20 cellular contexts compared by ENCODE assay signal in the genomic region with DNA sequence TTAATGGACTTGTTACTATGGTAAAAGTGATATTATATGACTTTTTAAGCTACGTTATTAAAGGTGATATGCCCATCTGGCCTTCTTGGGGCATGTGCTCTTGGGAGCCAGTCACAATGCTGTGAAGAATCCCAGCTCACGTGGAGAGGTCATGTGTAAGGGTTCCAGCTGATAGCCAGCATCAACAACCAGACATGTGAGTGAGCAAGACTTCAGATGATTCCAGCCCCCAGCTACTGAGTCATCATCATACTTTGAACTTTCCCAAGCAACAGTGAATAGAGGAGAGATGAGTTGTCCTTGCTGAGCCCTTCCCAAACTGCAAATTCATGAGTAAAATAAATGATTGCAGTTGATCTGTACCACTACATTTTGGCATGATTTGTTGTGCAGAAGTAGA.
A peak's percentile ranks its signal among the peaks of the same experiment; 100 is the strongest.
DNase-seq lines count a peak whose midpoint lies in the region; ATAC-seq and TF ChIP-seq lines count a peak whose summit lies in the region.
"Had no signal": no experiment of that assay in that cellular context is flagged by ENCODE, and none has a peak within 500 bp of the region (broad histone marks: within the 10 kb centered on the region; RNA-seq: fewer than 3 reads in every experiment).

No MANE protein-coding gene starts in this region.

- no peaks in the 10 kb centered on the region for H3K4me1 ChIP-seq in breast epithelium
- H3K4me1 ChIP-seq: parathyroid adenoma, tibial artery had no signal

- H3K4me3 Mint-ChIP-seq in MCF 10A (ENCODE audit: unreplicated experiment), result no peak overlapping the region
- H3K4me3 Mint-ChIP-seq: activated CD4-positive, alpha-beta memory T cell treated with anti-CD3 and anti-CD28 coated beads for 36 hours; activated T-cell treated with anti-CD3 and anti-CD28 coated beads, Interleukin-2, amount 50 U/mL, for 4 hours; CD8-positive, alpha-beta T cell; stimulated activated effector memory CD8-positive, alpha-beta T cell treated with anti-CD3 and anti-CD28 coated beads, Interleukin-12 subunit alpha, Interleukin-12 subunit beta, amount 100 ng/mL, for 72 hours had no signal

- peaks cover 11% of the 10 kb centered on the region for H3K9me3 Mint-ChIP-seq in MCF 10A (ENCODE audit: unreplicated experiment)
- H3K9me3 Mint-ChIP-seq: activated CD4-positive, alpha-beta memory T cell treated with anti-CD3 and anti-CD28 coated beads for 36 hours; activated T-cell treated with anti-CD3 and anti-CD28 coated beads, Interleukin-2, amount 50 U/mL, for 4 hours; CD8-positive, alpha-beta T cell had no signal

- H3K27me3 ChIP-seq in breast epithelium, result peaks cover 0 to 7% of the 10 kb centered on the region in 2 donors
- H3K27me3 ChIP-seq: tibial artery had no signal

- CTCF ChIA-PET in MCF 10A (lab: Yijun Ruan, JAX), result interaction anchor here (0.7 kb wide), 1 partner anchor 9 kb away, joined by 3 read pairs; no protein-coding TSS in a partner anchor

- no peak overlapping the region for H3K27ac ChIP-seq in breast epithelium
- H3K27ac ChIP-seq: parathyroid adenoma, PC-9, tibial artery had no signal

- no peak for TF ChIP-seq POLR2A in breast epithelium (IDR thresholded peaks at IDR 0.05)

- peaks cover 15% of the 10 kb centered on the region for H3K4me1 Mint-ChIP-seq in MCF 10A (ENCODE audit: insufficient read depth, unreplicated experiment)
- H3K4me1 Mint-ChIP-seq: stimulated activated effector memory CD8-positive, alpha-beta T cell treated with anti-CD3 and anti-CD28 coated beads, Interleukin-12 subunit alpha, Interleukin-12 subunit beta, amount 100 ng/mL, for 72 hours had no signal

- H3K36me3 Mint-ChIP-seq in MCF 10A (ENCODE audit: insufficient read depth, unreplicated experiment), result no peaks in the 10 kb centered on the region
- H3K36me3 Mint-ChIP-seq: activated CD4-positive, alpha-beta memory T cell treated with anti-CD3 and anti-CD28 coated beads for 36 hours; CD8-positive, alpha-beta T cell; stimulated activated effector memory CD8-positive, alpha-beta T cell treated with anti-CD3 and anti-CD28 coated beads, Interleukin-12 subunit alpha, Interleukin-12 subunit beta, amount 100 ng/mL, for 72 hours had no signal

- H3K36me3 ChIP-seq in breast epithelium, result no peaks in the 10 kb centered on the region
- H3K36me3 ChIP-seq: tibial artery had no signal

- POLR2A ChIA-PET in MCF 10A (lab: Yijun Ruan, JAX), result no interaction called here

- TF ChIP-seq CTCF in MCF 10A (IDR thresholded peaks at IDR 0.05; ENCODE audit: unreplicated experiment), result no peak
- TF ChIP-seq CTCF in breast epithelium (IDR thresholded peaks at IDR 0.05), result no peak
- no peak for TF ChIP-seq CTCF in fibroblast of mammary gland (conservative IDR thresholded peaks at IDR 0.05; ENCODE audit: control insufficient read depth, insufficient read depth, low read depth, low read length)

- DNase-seq in MCF 10A (ENCODE audit: unreplicated experiment) (peak; percentile 35), breast epithelium (ENCODE audit: low spot score in 2 of 2) (no peak), RPMI7951 (ENCODE audit: low read depth) (peak; percentile 51), fibroblast of mammary gland (ENCODE audit: low read depth) (peak; percentile 84), activated gamma-delta T cell treated with Interleukin-2 at 50 U/mL for 16 hours (no peak), GM19240 (ENCODE audit: insufficient read length, low spot score) (no peak)
- no peak for DNase-seq in stimulated activated CD4-positive, alpha-beta T cell treated with anti-CD3 and anti-CD28 coated beads, Interleukin-12 subunit alpha, Interleukin-12 subunit beta, amount 100 ng/mL, for 4 hours
- DNase-seq: activated CD4-positive, alpha-beta memory T cell treated with anti-CD3 and anti-CD28 coated beads for 36 hours; activated T-cell treated with anti-CD3 and anti-CD28 coated beads, Interleukin-2, amount 50 U/mL, for 4 hours; caudate nucleus; CD8-positive, alpha-beta T cell; effector CD4-positive, alpha-beta T cell; NCI-H187 treated with DMSO at 0.1 percent for 48 hours; NCI-H524; small intestine; tibial artery had no signal

- no peak overlapping the region for H3K4me3 ChIP-seq in breast epithelium
- no peak overlapping the region for H3K4me3 ChIP-seq in fibroblast of mammary gland (ENCODE audit: control insufficient read depth, low read depth, low read length)
- H3K4me3 ChIP-seq: PC-9, tibial artery had no signal

- intact Hi-C loops in MCF 10A (cut with micrococcal nuclease), result no loop called here
- intact Hi-C loops in breast epithelium (cut with DNase I; ENCODE audit: low total_unique reads), result no loop called here

- no peak for ATAC-seq in HG02840 (IDR thresholded peaks at IDR 0.05; ENCODE audit: low FRiP score, unreplicated experiment)
- ATAC-seq: activated T-cell treated with anti-CD3 and anti-CD28 coated beads, Interleukin-2, amount 50 U/mL, for 4 hours; CD8-positive, alpha-beta T cell; stimulated activated effector memory CD8-positive, alpha-beta T cell treated with anti-CD3 and anti-CD28 coated beads, Interleukin-12 subunit alpha, Interleukin-12 subunit beta, amount 100 ng/mL, for 72 hours had no signal

- H3K27ac Mint-ChIP-seq in MCF 10A (ENCODE audit: low read depth, unreplicated experiment), result no peak overlapping the region
- H3K27ac Mint-ChIP-seq: activated CD4-positive, alpha-beta memory T cell treated with anti-CD3 and anti-CD28 coated beads for 36 hours; CD8-positive, alpha-beta T cell; stimulated activated effector memory CD8-positive, alpha-beta T cell treated with anti-CD3 and anti-CD28 coated beads, Interleukin-12 subunit alpha, Interleukin-12 subunit beta, amount 100 ng/mL, for 72 hours had no signal

- H3K27me3 Mint-ChIP-seq in MCF 10A (ENCODE audit: insufficient read depth, unreplicated experiment), result peaks cover 53% of the 10 kb centered on the region
- H3K27me3 Mint-ChIP-seq: activated CD4-positive, alpha-beta memory T cell treated with anti-CD3 and anti-CD28 coated beads for 36 hours had no signal

- no TSS peak for BruUV-seq in MCF 10A (replicated peaks; lab: Mats Ljungman, UMichigan)

- no peaks in the 10 kb centered on the region for H3K9me3 ChIP-seq in breast epithelium
- H3K9me3 ChIP-seq: tibial artery had no signal

Comparison
In these comparisons a context has a peak if more than half of its experiments do, and no peak if none do; other contexts are left out.
1. DNase-seq: peak in MCF 10A (single experiment), RPMI7951 (single experiment) and fibroblast of mammary gland (single experiment); none in breast epithelium (0 of 2), stimulated activated CD4-positive, alpha-beta T cell treated with anti-CD3 and anti-CD28 coated beads, Interleukin-12 subunit alpha, Interleukin-12 subunit beta, amount 100 ng/mL, for 4 hours (single experiment), activated gamma-delta T cell treated with Interleukin-2 at 50 U/mL for 16 hours (single experiment) and GM19240 (single experiment).